8 cellular contexts compared by ENCODE assay signal in the genomic region with DNA sequence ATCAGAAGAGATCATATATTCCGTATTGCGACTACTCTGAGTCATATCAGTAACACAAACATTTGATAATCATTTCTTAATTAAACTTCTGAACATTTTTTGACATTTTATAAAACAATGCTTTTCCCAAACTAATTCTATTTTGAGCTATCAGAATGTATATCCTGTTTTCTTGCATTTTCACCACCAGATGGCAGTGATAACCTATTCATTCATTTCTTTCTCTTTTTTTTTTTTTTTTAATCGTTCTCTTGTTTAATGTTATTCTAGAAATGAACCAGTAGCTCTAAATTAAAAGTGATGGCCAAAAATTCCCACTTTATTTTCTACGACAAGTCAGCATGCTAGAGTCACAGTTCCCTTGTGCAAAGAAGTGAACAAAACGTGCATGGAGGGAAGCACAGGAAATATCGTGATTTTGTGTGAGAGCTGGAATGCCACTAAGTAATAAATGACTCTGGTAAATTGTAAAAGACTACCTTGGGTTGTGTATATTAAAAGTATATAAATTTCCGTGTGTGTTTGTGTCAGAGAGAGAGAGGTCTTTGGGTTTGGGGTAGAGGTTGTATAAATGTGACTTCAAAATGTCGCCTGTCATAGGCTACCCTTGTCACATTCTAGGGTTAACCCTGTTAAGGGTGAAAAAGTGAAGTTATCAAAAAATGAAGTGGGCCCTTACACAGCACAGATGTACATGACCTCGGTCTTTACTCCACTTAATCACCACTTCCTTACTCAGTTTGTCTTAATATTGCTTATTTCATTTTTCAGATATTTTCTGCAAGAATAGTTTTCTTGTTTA. TPM values are rescaled to one million over a fixed set of nuclear protein-coding genes. Genes with fewer than 3 reads are reported as not detected.
DNase-seq lines count a peak whose midpoint lies in the region; ATAC-seq and TF ChIP-seq lines count a peak whose summit lies in the region.

No MANE protein-coding gene starts in this region.

- H3K27ac ChIP-seq in ACC112 (ENCODE audit: low read depth, low read length), result no peak overlapping the region
- no peak overlapping the region for H3K27ac ChIP-seq in sigmoid colon

- H3K4me3 ChIP-seq in ACC112 (ENCODE audit: low read depth, low read length), result peak overlapping the region; percentile 65
- H3K4me3 ChIP-seq in fibroblast of the aortic adventitia (ENCODE audit: low read depth, low read length), result no peak overlapping the region
- H3K4me3 ChIP-seq in sigmoid colon, result peak overlapping the region in 1 of 4 donors; percentile 19

- H3K79me2 ChIP-seq in ACC112 (ENCODE audit: control insufficient read depth, insufficient read depth, low read length, unreplicated experiment), result no peaks in the 10 kb centered on the region

- no peaks in the 10 kb centered on the region for H3K9me3 ChIP-seq in sigmoid colon

- DNase-seq in RPMI7951 (ENCODE audit: low read depth) (peak; percentile 24), fibroblast of the aortic adventitia (ENCODE audit: low read depth) (peak; percentile 78), sigmoid colon (no peak), putamen (ENCODE audit: low spot score) (no peak), SHP77 (lab: John Stamatoyannopoulos, UW) (no peak)

- H3K36me3 ChIP-seq in ACC112 (ENCODE audit: insufficient read depth, low read length) (no peaks in the 10 kb centered on the region), sigmoid colon (no peaks in the 10 kb centered on the region)

- H3K27me3 ChIP-seq in ACC112 (ENCODE audit: insufficient read depth, low read length) (no peaks in the 10 kb centered on the region), sigmoid colon (no peaks in the 10 kb centered on the region)

- peaks cover 18% of the 10 kb centered on the region for H3K4me1 ChIP-seq in ACC112 (ENCODE audit: control insufficient read depth, insufficient read depth, low read length, unreplicated experiment)
- peaks cover 0 to 5% (median 2%) of the 10 kb centered on the region in 4 donors for H3K4me1 ChIP-seq in sigmoid colon

- 19 to 24% methylated on average over 9 of the region's 9 CpGs for WGBS in sigmoid colon, 2 donors

- TF ChIP-seq EP300 in sigmoid colon (IDR thresholded peaks at IDR 0.05), result no peak

- TF ChIP-seq CTCF in GM12872 (IDR thresholded peaks at IDR 0.05; ENCODE audit: insufficient read depth, low read depth, low read length) (peak; percentile 36; the same call in 1 of the 3 replicates), fibroblast of the aortic adventitia (IDR thresholded peaks at IDR 0.05; ENCODE audit: insufficient read depth, low read length) (peak; percentile 36), sigmoid colon (IDR thresholded peaks at IDR 0.05) (peak; percentile 43 to 71 (median 53))

- intact Hi-C loops in sigmoid colon (cut with DNase I), result loop anchor here (1.0 to 5.0 kb wide), 4 partner anchors 74 to 323 kb away; partner anchors contain the start of gene KCNJ8

- no peak for TF ChIP-seq POLR2A in sigmoid colon (IDR thresholded peaks at IDR 0.05)

- ATAC-seq in HG03469 (IDR thresholded peaks at IDR 0.05; ENCODE audit: unreplicated experiment), result no peak

- peak overlapping the region; percentile 71 for H2AFZ ChIP-seq in ACC112 (ENCODE audit: low read length, unreplicated experiment)

RNA-seq across cellular contexts. Expression of gene LDHB, which starts 40.4 kb away (rescaled TPM):
- total RNA-seq in RPMI7951 (2014; rRNA removed; shearing (Covaris generic)), result 629 and 669 TPM in 2 replicates
- total RNA-seq in fibroblast of the aortic adventitia (ENCODE audit: low replicate concordance) (579 and 828 TPM in 2 replicates), sigmoid colon (100 to 1,000 TPM; 355 to 424 (median 379) TPM)
- 100 to 1,000 TPM; 217 to 404 (median 223) TPM for polyA plus RNA-seq in sigmoid colon

Comparison
In these comparisons a context has a peak if more than half of its experiments do, and no peak if none do; other contexts are left out.
1. DNase-seq: peak in RPMI7951 (single experiment) and fibroblast of the aortic adventitia (single experiment); none in sigmoid colon (single experiment), putamen (single experiment) and SHP77 (0 of 2).
2. Peak in every context shown above with its lines, with median percentiles within 50 percentile points of each other: CTCF ChIP-seq.